In the genomic region with DNA sequence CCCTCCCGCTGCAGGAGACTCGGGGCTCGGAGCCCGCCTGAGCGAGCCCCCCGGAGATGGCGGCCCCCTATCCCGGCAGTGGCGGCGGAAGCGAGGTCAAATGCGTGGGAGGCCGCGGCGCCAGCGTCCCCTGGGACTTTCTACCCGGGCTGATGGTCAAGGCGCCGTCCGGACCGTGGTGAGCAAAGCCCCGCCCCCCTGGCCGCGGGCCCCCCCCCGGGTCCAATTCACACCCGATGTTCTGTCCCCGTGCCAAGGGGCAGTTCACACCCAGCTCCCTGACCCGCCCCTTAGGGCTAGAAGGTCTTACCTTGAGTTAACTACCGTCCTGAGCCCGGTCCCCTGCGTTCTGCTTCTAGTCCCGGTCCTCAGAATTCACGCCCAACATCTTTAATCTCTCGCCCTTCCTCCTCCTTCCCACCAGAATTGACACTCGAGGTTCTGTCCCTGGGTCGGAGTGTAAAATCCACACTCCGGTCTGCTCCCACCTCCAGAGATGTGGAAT, we compare ENCODE assay signal across 9 cellular contexts.
A peak's percentile ranks its signal among the peaks of the same experiment; 100 is the strongest.
DNase-seq lines count a peak whose midpoint lies in the region; ATAC-seq and TF ChIP-seq lines count a peak whose summit lies in the region.
"Had no signal": no experiment of that assay in that cellular context is flagged by ENCODE, and none has a peak within 500 bp of the region (broad histone marks: within the 10 kb centered on the region; RNA-seq: fewer than 3 reads in every experiment).

No MANE protein-coding gene starts in this region.

- H3K4me3 Mint-ChIP-seq in stimulated activated memory B cell treated with anti-CD40 and anti-IgM and Interleukin-4, amounts not matched to agents 10 μg/mL and 1 μg/mL and 100 μg/mL, for 72 hours, result peak overlapping the region; percentile 56

- no peak for TF ChIP-seq CTCF in VCaP (conservative IDR thresholded peaks at IDR 0.05)

- peaks cover 21% of the 10 kb centered on the region for H3K4me1 Mint-ChIP-seq in stimulated activated memory B cell treated with anti-CD40 and anti-IgM and Interleukin-4, amounts not matched to agents 10 μg/mL and 1 μg/mL and 100 μg/mL, for 72 hours

- peak overlapping the region; percentile 14; the same call in 1 of the 2 replicates for H3K27ac ChIP-seq in VCaP

- H3K9me3 Mint-ChIP-seq in stimulated activated memory B cell treated with anti-CD40 and anti-IgM and Interleukin-4, amounts not matched to agents 10 μg/mL and 1 μg/mL and 100 μg/mL, for 72 hours, result no peaks in the 10 kb centered on the region

- no peaks in the 10 kb centered on the region for H3K36me3 Mint-ChIP-seq in stimulated activated memory B cell treated with anti-CD40 and anti-IgM and Interleukin-4, amounts not matched to agents 10 μg/mL and 1 μg/mL and 100 μg/mL, for 72 hours

- peaks cover 63% of the 10 kb centered on the region for H3K27me3 Mint-ChIP-seq in stimulated activated memory B cell treated with anti-CD40 and anti-IgM and Interleukin-4, amounts not matched to agents 10 μg/mL and 1 μg/mL and 100 μg/mL, for 72 hours

- DNase-seq in DMS53 (lab: John Stamatoyannopoulos, UW) (peak; percentile 48), DMS53 treated with DMSO at 0.1 percent for 48 hours (lab: John Stamatoyannopoulos, UW; ENCODE audit: unreplicated experiment) (no peak), hepatic stellate cell (ENCODE audit: low spot score) (peak; percentile 60), SIG-M5 treated with dmso at 0.1 percent for 504 hours (lab: John Stamatoyannopoulos, UW; ENCODE audit: unreplicated experiment) (no peak)
- DNase-seq in effector CD4-positive, alpha-beta T cell, result no peak

- H3K27ac Mint-ChIP-seq in stimulated activated memory B cell treated with anti-CD40 and anti-IgM and Interleukin-4, amounts not matched to agents 10 μg/mL and 1 μg/mL and 100 μg/mL, for 72 hours, result no peak overlapping the region

- no peak for ATAC-seq in stimulated activated memory B cell treated with anti-CD40 and anti-IgM and Interleukin-4, amounts not matched to agents 10 μg/mL and 1 μg/mL and 100 μg/mL, for 72 hours
- no peak for ATAC-seq in HG02798 (IDR thresholded peaks at IDR 0.05; ENCODE audit: poor library complexity, unreplicated experiment)
- ATAC-seq: activated CD4-positive, CD25-positive, alpha-beta regulatory T cell treated with anti-CD3 and anti-CD28 coated beads, Interleukin-2, amount 50 U/mL, for 24 hours had no signal

Comparison
In these comparisons a context has a peak if more than half of its experiments do, and no peak if none do; other contexts are left out.
1. DNase-seq: peak in DMS53 (single experiment) and hepatic stellate cell (single experiment); none in DMS53 treated with DMSO at 0.1 percent for 48 hours (single experiment), effector CD4-positive, alpha-beta T cell (single experiment) and SIG-M5 treated with dmso at 0.1 percent for 504 hours (single experiment).